Comparison of ENCODE assay signal across 28 cellular contexts in the genomic region with DNA sequence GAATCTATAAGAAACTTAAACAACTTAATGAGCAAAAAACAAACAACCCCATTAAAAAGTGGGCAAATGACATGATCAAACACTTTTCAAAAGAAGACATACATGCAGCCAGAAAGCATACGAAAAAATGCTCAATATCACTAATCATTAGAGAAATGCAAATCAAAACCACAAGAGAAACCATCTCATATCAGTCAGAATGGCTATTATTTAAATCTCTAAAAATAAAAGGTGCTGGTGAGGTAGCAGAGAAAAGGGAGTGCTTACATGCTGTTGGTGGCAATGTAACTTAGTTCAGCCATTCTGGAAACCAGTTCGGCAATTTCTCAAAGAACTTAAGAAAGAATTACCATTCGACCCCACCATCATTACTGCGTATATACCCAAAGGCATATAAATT.
"Had no signal": no experiment of that assay in that cellular context is flagged by ENCODE, and none has a peak within 500 bp of the region (broad histone marks: within the 10 kb centered on the region; RNA-seq: fewer than 3 reads in every experiment).

No MANE protein-coding gene starts in this region.

- H3K4me3 ChIP-seq: adrenal gland, ascending aorta, colonic mucosa, gastroesophageal sphincter, heart left ventricle, ovary, prostate gland, right atrium auricular region, thoracic aorta, upper lobe of left lung had no signal

- H3K4me1 ChIP-seq: adrenal gland, ascending aorta, colonic mucosa, gastroesophageal sphincter, heart left ventricle, prostate gland, right atrium auricular region, upper lobe of left lung had no signal

- H3K36me3 ChIP-seq: adrenal gland, ascending aorta, brain microvascular endothelial cell, colonic mucosa, gastroesophageal sphincter, heart left ventricle, neutrophil, ovary, prostate gland, right atrium auricular region, thoracic aorta, upper lobe of left lung had no signal

- H3K27ac ChIP-seq: adrenal gland, ascending aorta, brain microvascular endothelial cell, colonic mucosa, epithelial cell of prostate, gastroesophageal sphincter, heart left ventricle, neutrophil, ovary, prostate gland, right atrium auricular region, thoracic aorta, upper lobe of left lung had no signal

- H3K9me3 ChIP-seq: adrenal gland, colonic mucosa, gastroesophageal sphincter, neutrophil, ovary, prostate gland, thoracic aorta had no signal

- H3K27me3 ChIP-seq: adrenal gland, ascending aorta, brain microvascular endothelial cell, colonic mucosa, gastroesophageal sphincter, heart left ventricle, neutrophil, ovary, right atrium auricular region, upper lobe of left lung had no signal

- H3K4me1 Mint-ChIP-seq: nephron had no signal

- ATAC-seq: activated CD4-positive, alpha-beta T cell treated with anti-CD3 and anti-CD28 coated beads for 36 hours; activated T-helper 17 cell treated with anti-CD3 and anti-CD28 coated beads, Interleukin-2, amount 50 U/mL, for 72 hours; gastroesophageal sphincter; heart left ventricle; left colon had no signal

- H3K4me3 Mint-ChIP-seq: activated B cell treated with CpG ODN at 0.5 μM for 24 hours; activated CD4-positive, alpha-beta T cell treated with anti-CD3 and anti-CD28 coated beads for 36 hours; activated naive CD8-positive, alpha-beta T cell; activated T-cell treated with anti-CD3 and anti-CD28 coated beads, Interleukin-2, amount 50 U/mL, for 24 hours; activated T-helper 17 cell treated with anti-CD3 and anti-CD28 coated beads, Interleukin-2, amount 50 U/mL, for 72 hours; memory B cell; nephron had no signal

- H3K27me3 Mint-ChIP-seq: activated B cell treated with CpG ODN at 0.5 μM for 24 hours; activated CD4-positive, alpha-beta T cell treated with anti-CD3 and anti-CD28 coated beads for 36 hours; activated naive CD8-positive, alpha-beta T cell; activated T-cell treated with anti-CD3 and anti-CD28 coated beads, Interleukin-2, amount 50 U/mL, for 24 hours; activated T-helper 17 cell treated with anti-CD3 and anti-CD28 coated beads, Interleukin-2, amount 50 U/mL, for 72 hours; memory B cell had no signal

- DNase-seq: activated B cell treated with CpG ODN at 0.5 μM for 24 hours; activated CD4-positive, alpha-beta T cell treated with anti-CD3 and anti-CD28 coated beads for 36 hours; activated CD4-positive, alpha-beta T cell treated with anti-CD3 and anti-CD28 coated beads, Interleukin-2, amount 50 U/mL, for 4 hours; activated CD8-positive, alpha-beta memory T cell treated with anti-CD3 and anti-CD28 coated beads for 24 hours; activated CD8-positive, alpha-beta memory T cell treated with anti-CD3 and anti-CD28 coated beads, Interleukin-2, amount 50 U/mL, for 4 hours; activated naive CD4-positive, alpha-beta T cell; activated T-cell treated with anti-CD3 and anti-CD28 coated beads, Interleukin-2, amount 50 U/mL, for 24 hours; adrenal gland; brain microvascular endothelial cell; caudate nucleus; colonic mucosa; heart left ventricle; left colon; ovary; stimulated activated CD4-positive, alpha-beta T cell treated with anti-CD3 and anti-CD28 coated beads, Interleukin-4, amount 100 ng/mL, for 24 hours; stimulated activated naive CD4-positive, alpha-beta T cell treated with Interleukin-2 at 50 U/mL for 16 hours; upper lobe of left lung had no signal

- H3K27ac Mint-ChIP-seq: activated B cell treated with CpG ODN at 0.5 μM for 24 hours; activated CD4-positive, alpha-beta T cell treated with anti-CD3 and anti-CD28 coated beads for 36 hours; activated naive CD8-positive, alpha-beta T cell; activated T-cell treated with anti-CD3 and anti-CD28 coated beads, Interleukin-2, amount 50 U/mL, for 24 hours; activated T-helper 17 cell treated with anti-CD3 and anti-CD28 coated beads, Interleukin-2, amount 50 U/mL, for 72 hours; memory B cell; nephron had no signal
